In genomic region chr17:4789951-4790704, GRCh38 we compare ENCODE assay signal across 8 cellular contexts. TPM values are rescaled to one million over a fixed set of nuclear protein-coding genes. Genes with fewer than 3 reads are reported as not detected.
DNase-seq lines count a peak whose midpoint lies in the region; ATAC-seq and TF ChIP-seq lines count a peak whose summit lies in the region.

No MANE protein-coding gene starts in this region.

- ATAC-seq in GM18517 (IDR thresholded peaks at IDR 0.05; ENCODE audit: unreplicated experiment) (peak; percentile 81), HG03064 (IDR thresholded peaks at IDR 0.05; ENCODE audit: low read depth, unreplicated experiment) (peak; percentile 81)
- ATAC-seq in activated CD4-positive, alpha-beta T cell treated with anti-CD3 and anti-CD28 coated beads for 36 hours: peak; percentile 91

- H3K9me3 Mint-ChIP-seq in activated CD4-positive, alpha-beta T cell treated with anti-CD3 and anti-CD28 coated beads for 36 hours (ENCODE audit: low read depth): no peaks in the 10 kb centered on the region

- peak; percentile 52 for TF ChIP-seq CTCF in choroid plexus epithelial cell (conservative IDR thresholded peaks at IDR 0.05; ENCODE audit: low read depth, low read length)

- H3K4me1 Mint-ChIP-seq in activated CD4-positive, alpha-beta T cell treated with anti-CD3 and anti-CD28 coated beads for 36 hours: peaks cover 25% of the 10 kb centered on the region

- peaks cover 34% of the 10 kb centered on the region for H3K27me3 Mint-ChIP-seq in activated CD4-positive, alpha-beta T cell treated with anti-CD3 and anti-CD28 coated beads for 36 hours

- POLR2A ChIA-PET in activated CD4-positive, alpha-beta T cell treated with anti-CD3 and anti-CD28 coated beads for 36 hours (lab: Charles Lee): interaction anchor here (0.6 to 1.6 kb wide), 5 partner anchors 13 to 647 kb away, joined by 3 to 7 read pairs (median 4); partner anchors contain the start of genes ARRB2 and CYB5D2

- H3K27ac Mint-ChIP-seq in activated CD4-positive, alpha-beta T cell treated with anti-CD3 and anti-CD28 coated beads for 36 hours: peak overlapping the region; percentile 93

- CTCF ChIA-PET in activated CD4-positive, alpha-beta T cell treated with anti-CD3 and anti-CD28 coated beads for 36 hours (lab: Charles Lee): interaction anchor here (0.6 to 2.1 kb wide), 29 partner anchors 9 to 529 kb away, joined by 3 to 14 read pairs (median 4); partner anchors contain the start of genes ARRB2, C17orf107, CXCL16 and PLD2

- H3K36me3 Mint-ChIP-seq in activated CD4-positive, alpha-beta T cell treated with anti-CD3 and anti-CD28 coated beads for 36 hours (ENCODE audit: low read depth): no peaks in the 10 kb centered on the region

- DNase-seq in ACHN (peak; percentile 92), NCI-H345 treated with DMSO at 0.1 percent for 48 hours (lab: John Stamatoyannopoulos, UW; ENCODE audit: unreplicated experiment) (peak; percentile 21), choroid plexus epithelial cell (ENCODE audit: low read depth) (peak; percentile 87), left kidney (ENCODE audit: low read depth, low spot score) (peak; percentile 94)
- peak; percentile 92 for DNase-seq in activated CD4-positive, alpha-beta T cell treated with anti-CD3 and anti-CD28 coated beads for 36 hours
- DNase-seq in stimulated activated CD4-positive, alpha-beta T cell treated with anti-CD3 and anti-CD28 coated beads, Interleukin-1b, Interleukin-23, amount 100 ng/mL, for 4 hours (ENCODE audit: low read depth in 2 of 2): peak; percentile 61 to 71

- intact Hi-C loops in activated CD4-positive, alpha-beta T cell treated with anti-CD3 and anti-CD28 coated beads for 36 hours (cut with DNase I, micrococcal nuclease): loop anchor here (1.0 to 5.0 kb wide), 13 partner anchors 17 to 423 kb away; partner anchors contain the start of genes ARRB2 (in 2 of the 2), MED11 (in 2 of the 2), MINK1 (in 2 of the 2) and ALOX15 (in 1 of the 2)

- in situ Hi-C loops in ACHN (cut with HindIII; ENCODE audit: low pct_ligation_motif_present, low pct_unique_long_range_greater_than_20kb, low sequenced_read_pairs): no loop called here

- peak overlapping the region; percentile 64 for H3K4me3 Mint-ChIP-seq in activated CD4-positive, alpha-beta T cell treated with anti-CD3 and anti-CD28 coated beads for 36 hours

- peak overlapping the region; percentile 66 for H3K4me3 ChIP-seq in choroid plexus epithelial cell (ENCODE audit: low read depth, low read length)

RNA-seq across cellular contexts. Expression of gene GLTPD2, which starts 1.4 kb away (rescaled TPM):
- not detected for total RNA-seq in activated CD4-positive, alpha-beta T cell treated with anti-CD3 and anti-CD28 coated beads for 36 hours

RNA-seq across cellular contexts. Expression of gene VMO1, which starts 4.0 kb away (rescaled TPM):
- under 1 TPM; 0.30 TPM for total RNA-seq in activated CD4-positive, alpha-beta T cell treated with anti-CD3 and anti-CD28 coated beads for 36 hours

RNA-seq across cellular contexts. Expression of gene PSMB6, which starts 5.8 kb away (rescaled TPM):
- total RNA-seq in activated CD4-positive, alpha-beta T cell treated with anti-CD3 and anti-CD28 coated beads for 36 hours: 100 to 1,000 TPM; 111 to 155 TPM

RNA-seq across cellular contexts. Expression of gene PLD2, which starts 16.8 kb away (rescaled TPM):
- total RNA-seq in activated CD4-positive, alpha-beta T cell treated with anti-CD3 and anti-CD28 coated beads for 36 hours: 10 to 100 TPM; 12.3 to 14.1 TPM

Comparison
In these comparisons a context has a peak if more than half of its experiments do, and no peak if none do; other contexts are left out.
1. Peak in every context shown above with its lines: DNase-seq, ATAC-seq and H3K4me3 ChIP-seq.
2. DNase-seq: peak in every context shown above with its lines; median percentile 94 in left kidney; 92 in ACHN; 92 in activated CD4-positive, alpha-beta T cell treated with anti-CD3 and anti-CD28 coated beads for 36 hours; 87 in choroid plexus epithelial cell; 66 in stimulated activated CD4-positive, alpha-beta T cell treated with anti-CD3 and anti-CD28 coated beads, Interleukin-1b, Interleukin-23, amount 100 ng/mL, for 4 hours; 21 in NCI-H345 treated with DMSO at 0.1 percent for 48 hours.